Comparison of ENCODE assay signal across 8 cellular contexts in genomic region chr12:49060237-49061156, GRCh38. TPM values are rescaled to one million over a fixed set of nuclear protein-coding genes. Genes with fewer than 3 reads are reported as not detected.
DNase-seq lines count a peak whose midpoint lies in the region; ATAC-seq, FAIRE-seq and TF ChIP-seq lines count a peak whose summit lies in the region.

Gene KMT2D (minus strand): TSS chr12:49060794. CDS start chr12:49055324, 5,470 bp downstream.

- H3K9ac ChIP-seq in iPS-20b (ENCODE audit: low read depth, low read length), result peak within 1 kb of the TSS; percentile 98

- no peaks in the 10 kb centered on the region for H3K9me3 ChIP-seq in iPS-20b (ENCODE audit: insufficient read depth, low read depth, low read length)

- H3K4me1 ChIP-seq in iPS-20b (ENCODE audit: insufficient read depth, low read length), result peaks cover 15% of the 10 kb centered on the region

- peak; percentile 48 for ATAC-seq in HG03045 (IDR thresholded peaks at IDR 0.05; ENCODE audit: unreplicated experiment)
- ATAC-seq in HG03378 (IDR thresholded peaks at IDR 0.05; ENCODE audit: unreplicated experiment), result no peak

- TF ChIP-seq CTCF in VCaP (conservative IDR thresholded peaks at IDR 0.05), result peak; percentile 29

- H3K4me3 ChIP-seq in iPS-20b (ENCODE audit: low read length) (peak within 1 kb of the TSS; percentile 89), skin epidermis (peak within 1 kb of the TSS; percentile 76 to 97 (median 93))

- H3K27ac ChIP-seq in VCaP (peak within 1 kb of the TSS; percentile 99), iPS-20b (ENCODE audit: low read length) (peak within 1 kb of the TSS; percentile 94), skin epidermis (peak within 1 kb of the TSS; percentile 96 to 100 (median 99))

- peak; percentile 87 for FAIRE-seq in GM12891 (lab: Jason Lieb, UNC)

- TF ChIP-seq POLR2A in GM12891 (IDR thresholded peaks at IDR 0.05; ENCODE audit: low read depth, low read length), result peak; percentile 84; the same call in 1 of the 2 replicates

- DNase-seq in GM12891 (ENCODE audit: insufficient read length, low spot score) (peak; percentile 92), NCI-H2171 treated with DMSO at 0.1 percent for 48 hours (lab: John Stamatoyannopoulos, UW) (peak; percentile 92), T47D (ENCODE audit: low read depth in 1 of 2, low spot score in 1 of 2) (peak; percentile 95 to 97)

- H3K27me3 ChIP-seq in iPS-20b (ENCODE audit: insufficient read depth, low read length), result no peaks in the 10 kb centered on the region

- peaks cover 7% of the 10 kb centered on the region for H3K36me3 ChIP-seq in iPS-20b (ENCODE audit: insufficient read depth, low read depth, low read length)

- in situ Hi-C loops in T47D (cut with HindIII; ENCODE audit: low pct_unique_long_range_greater_than_20kb, low sequenced_read_pairs), result no loop called here

TF ChIP-seq in GM12891, 5 proteins besides CTCF, POLR2A, EP300 and RAD21:
- peak; percentile 64; the same call in 1 of the 2 replicates for TF ChIP-seq POU2F2 (IDR thresholded peaks at IDR 0.05; ENCODE audit: low read depth, low read length)
- peak; percentile 67 for TF ChIP-seq TAF1 (IDR thresholded peaks at IDR 0.05; ENCODE audit: low read depth, low read length)
- TF ChIP-seq POLR2AphosphoS5 (IDR thresholded peaks at IDR 0.05; ENCODE audit: low read depth, low read length), result peak; percentile 82
- TF ChIP-seq SPI1 (IDR thresholded peaks at IDR 0.05; ENCODE audit: low read depth, low read length), result no peak
- no peak for TF ChIP-seq PAX5 (IDR thresholded peaks at IDR 0.05; ENCODE audit: insufficient read depth, low read length, severe bottlenecking)
TF ChIP-seq in GM12891: peak in this region for 3.

RNA-seq across cellular contexts. Expression of gene KMT2D, which starts in this region (rescaled TPM):
- 17.2 TPM for polyA plus RNA-seq in GM12891 (2012; ENCODE audit: low read depth, missing spikeins)
